In genomic region chr15:80480171-80480811, GRCh38 we compare ENCODE assay signal across 11 cellular contexts.
DNase-seq lines count a peak whose midpoint lies in the region; ATAC-seq, FAIRE-seq and TF ChIP-seq lines count a peak whose summit lies in the region.
"Had no signal": no experiment of that assay in that cellular context is flagged by ENCODE, and none has a peak within 500 bp of the region (broad histone marks: within the 10 kb centered on the region; RNA-seq: fewer than 3 reads in every experiment).

No MANE protein-coding gene starts in this region.

- POLR2A ChIA-PET in A673 (lab: Charles Lee; ENCODE audit: low non-redundant PET), result no interaction called here

- no peaks in the 10 kb centered on the region for H3K4me1 ChIP-seq in duodenal mucosa (ENCODE audit: control insufficient read depth in 1 of 2, insufficient read depth in 2 of 2, low read length in 2 of 2)
- H3K4me1 ChIP-seq in lower lobe of right lung, result peaks cover 41% of the 10 kb centered on the region
- peaks cover 0 to 22% (median 9%) of the 10 kb centered on the region in 4 donors for H3K4me1 ChIP-seq in upper lobe of left lung
- H3K4me1 ChIP-seq in A673 (ENCODE audit: insufficient read depth, low read length, poor library complexity, severe bottlenecking), result no peaks in the 10 kb centered on the region

- peak; percentile 15 to 37 for ATAC-seq in lower lobe of right lung
- ATAC-seq in upper lobe of left lung (ENCODE audit: low FRiP score in 2 of 2), result peak in 1 of 2 donors; percentile 44
- ATAC-seq: upper lobe of right lung had no signal

- H3K27ac ChIP-seq in duodenal mucosa (ENCODE audit: low read depth, low read length) (peak overlapping the region; percentile 15), lower lobe of right lung (peak overlapping the region; percentile 53), upper lobe of left lung (peak overlapping the region; percentile 31 to 57 (median 42)), A673 (ENCODE audit: low read depth, low read length, poor library complexity, severe bottlenecking) (no peak overlapping the region)
- H3K27ac ChIP-seq: KMS-11, upper lobe of right lung had no signal

- intact Hi-C loops in lower lobe of right lung (cut with DNase I) (no loop called here), A673 (cut with micrococcal nuclease; ENCODE audit: unreplicated experiment) (no loop called here)

- WGBS in upper lobe of left lung, 2 donors, result 78 to 82% methylated on average over 3 to 6 of the region's 6 CpGs

- BruUV-seq in A673 (replicated peaks; lab: Mats Ljungman, UMichigan), result no TSS peak

- H3K4me3 ChIP-seq in duodenal mucosa (ENCODE audit: low read depth in 1 of 2, low read length in 2 of 2) (no peak overlapping the region), lower lobe of right lung (no peak overlapping the region), upper lobe of left lung (no peak overlapping the region), A673 (ENCODE audit: low read depth, low read length, poor library complexity, severe bottlenecking) (no peak overlapping the region)
- H3K4me3 ChIP-seq: upper lobe of right lung had no signal

- H3K27me3 ChIP-seq in duodenal mucosa (ENCODE audit: control insufficient read depth in 1 of 2, insufficient read depth in 2 of 2, low read length in 2 of 2), result no peaks in the 10 kb centered on the region
- H3K27me3 ChIP-seq in lower lobe of right lung (ENCODE audit: low read depth), result no peaks in the 10 kb centered on the region
- H3K27me3 ChIP-seq in upper lobe of left lung, result no peaks in the 10 kb centered on the region
- H3K27me3 ChIP-seq in A673 (replicated peaks; ENCODE audit: insufficient read depth, low read depth, low read length, poor library complexity), result no peaks in the 10 kb centered on the region
- H3K27me3 ChIP-seq: upper lobe of right lung had no signal

- no peaks in the 10 kb centered on the region for H3K36me3 ChIP-seq in duodenal mucosa (ENCODE audit: control insufficient read depth in 1 of 2, insufficient read depth in 2 of 2, low read length in 2 of 2)
- no peaks in the 10 kb centered on the region for H3K36me3 ChIP-seq in lower lobe of right lung
- H3K36me3 ChIP-seq in upper lobe of left lung, result no peaks in the 10 kb centered on the region
- H3K36me3 ChIP-seq in A673 (ENCODE audit: insufficient read depth, low read length, poor library complexity, severe bottlenecking), result no peaks in the 10 kb centered on the region
- H3K36me3 ChIP-seq: upper lobe of right lung had no signal

- H3K9ac ChIP-seq in duodenal mucosa (ENCODE audit: low read depth in 1 of 2, low read length in 2 of 2), result no peak overlapping the region
- H3K9ac ChIP-seq: KMS-11 had no signal

- DNase-seq in NCI-H69 (lab: John Stamatoyannopoulos, UW), result peak; percentile 28
- DNase-seq in lower lobe of right lung, result no peak
- DNase-seq in upper lobe of left lung, result no peak
- no peak for DNase-seq in A673 (ENCODE audit: low spot score)
- DNase-seq in frontal cortex (ENCODE audit: low spot score in 2 of 2), result no peak
- no peak for DNase-seq in NCI-H1694 (lab: John Stamatoyannopoulos, UW)
- no peak for DNase-seq in NCI-H526 (lab: John Stamatoyannopoulos, UW)
- DNase-seq: DND-41, upper lobe of right lung had no signal

- H3K9me3 ChIP-seq in duodenal mucosa (ENCODE audit: control insufficient read depth in 1 of 2, low read length in 2 of 2) (peaks cover 0 to 2% of the 10 kb centered on the region in 2 donors), lower lobe of right lung (peaks cover under 1% of the 10 kb centered on the region), upper lobe of left lung (no peaks in the 10 kb centered on the region), A673 (ENCODE audit: low read depth, low read length, poor library complexity, severe bottlenecking) (no peaks in the 10 kb centered on the region)
- H3K9me3 ChIP-seq: upper lobe of right lung had no signal

- CTCF ChIA-PET in A673 (lab: Charles Lee), result no interaction called here

- no peak for TF ChIP-seq POLR2A in upper lobe of left lung (IDR thresholded peaks at IDR 0.05)

- FAIRE-seq in frontal cortex (lab: Jason Lieb, UNC), result no peak

- no peak for TF ChIP-seq CTCF in lower lobe of right lung (IDR thresholded peaks at IDR 0.05)
- TF ChIP-seq CTCF in upper lobe of left lung (IDR thresholded peaks at IDR 0.05), result no peak
- no peak for TF ChIP-seq CTCF in A673 (conservative IDR thresholded peaks at IDR 0.05; ENCODE audit: low read depth, low read length)

- TF ChIP-seq EP300 in upper lobe of left lung (IDR thresholded peaks at IDR 0.05), result no peak
